Comparison of ENCODE assay signal across 1 cellular context in the genomic region with DNA sequence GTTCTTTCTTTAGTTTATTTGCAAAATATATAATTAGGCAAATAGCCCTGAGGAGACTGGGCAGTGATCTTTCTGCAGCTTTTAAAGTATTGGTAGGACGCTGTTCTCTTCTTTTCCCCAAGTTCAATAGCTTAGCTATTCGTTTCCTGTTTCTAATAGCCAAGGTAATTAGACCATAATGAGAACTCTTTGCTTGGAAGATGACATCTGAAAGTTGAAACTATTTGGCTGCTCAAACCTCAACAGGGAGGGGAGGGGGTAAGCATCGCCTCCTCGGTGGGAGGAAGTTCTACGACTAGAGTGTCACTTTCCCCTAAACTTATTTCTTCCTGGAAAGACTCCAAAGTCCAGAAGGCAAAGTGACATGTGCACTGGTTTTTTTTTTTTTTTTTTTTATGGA.
TF ChIP-seq lines count a peak whose summit lies in the region.

No MANE protein-coding gene starts in this region.

TF ChIP-seq in K562, 482 proteins besides CTCF, POLR2A, EP300 and RAD21 (continued from another document):
- TF ChIP-seq, protein P1, sequence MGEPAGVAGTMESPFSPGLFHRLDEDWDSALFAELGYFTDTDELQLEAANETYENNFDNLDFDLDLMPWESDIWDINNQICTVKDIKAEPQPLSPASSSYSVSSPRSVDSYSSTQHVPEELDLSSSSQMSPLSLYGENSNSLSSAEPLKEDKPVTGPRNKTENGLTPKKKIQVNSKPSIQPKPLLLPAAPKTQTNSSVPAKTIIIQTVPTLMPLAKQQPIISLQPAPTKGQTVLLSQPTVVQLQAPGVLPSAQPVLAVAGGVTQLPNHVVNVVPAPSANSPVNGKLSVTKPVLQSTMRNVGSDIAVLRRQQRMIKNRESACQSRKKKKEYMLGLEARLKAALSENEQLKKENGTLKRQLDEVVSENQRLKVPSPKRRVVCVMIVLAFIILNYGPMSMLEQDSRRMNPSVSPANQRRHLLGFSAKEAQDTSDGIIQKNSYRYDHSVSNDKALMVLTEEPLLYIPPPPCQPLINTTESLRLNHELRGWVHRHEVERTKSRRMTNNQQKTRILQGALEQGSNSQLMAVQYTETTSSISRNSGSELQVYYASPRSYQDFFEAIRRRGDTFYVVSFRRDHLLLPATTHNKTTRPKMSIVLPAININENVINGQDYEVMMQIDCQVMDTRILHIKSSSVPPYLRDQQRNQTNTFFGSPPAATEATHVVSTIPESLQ (CRISPR knock-in tag; IDR thresholded peaks at IDR 0.05): no peak
